30 cellular contexts compared by ENCODE assay signal in the genomic region with DNA sequence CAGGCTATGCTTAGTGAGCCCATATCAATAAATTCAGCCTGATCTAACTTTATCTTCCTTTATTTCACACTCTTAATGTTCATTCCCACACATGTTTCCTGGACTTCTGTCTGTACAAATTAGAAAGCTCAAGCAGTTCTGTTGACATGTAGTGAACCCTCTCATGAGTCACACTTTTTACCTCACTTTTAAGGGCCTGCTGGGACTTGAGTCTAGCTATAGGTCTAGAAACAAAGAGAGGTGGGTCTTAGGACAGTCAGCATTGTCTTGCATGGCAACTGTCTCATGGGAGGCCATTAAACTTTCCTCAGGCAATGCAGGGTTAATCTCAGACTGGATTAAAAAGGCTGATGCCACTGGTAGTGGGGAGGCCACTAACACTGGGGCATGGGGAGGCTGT.
"Had no signal": no experiment of that assay in that cellular context is flagged by ENCODE, and none has a peak within 500 bp of the region (broad histone marks: within the 10 kb centered on the region; RNA-seq: fewer than 3 reads in every experiment).

No MANE protein-coding gene starts in this region.

- ATAC-seq: gastroesophageal sphincter; left cardiac atrium; left ventricle myocardium superior; naive thymus-derived CD4-positive, alpha-beta T cell; psoas muscle; stimulated activated effector memory CD8-positive, alpha-beta T cell treated with anti-CD3 and anti-CD28 coated beads, Interleukin-12 subunit alpha, Interleukin-12 subunit beta, amount 100 ng/mL, for 72 hours; stimulated activated naive CD8-positive, alpha-beta T cell treated with anti-CD3 and anti-CD28 coated beads, Interleukin-15, amount 100 ng/mL, for 72 hours; T-helper 17 cell; WTC11 had no signal

- H3K4me3 ChIP-seq: ascending aorta, gastroesophageal sphincter, hepatocyte, psoas muscle, upper lobe of left lung, vagina had no signal

- DNase-seq: activated CD4-positive, alpha-beta memory T cell treated with anti-CD3 and anti-CD28 coated beads, Interleukin-2, amount 10 ng/mL, durations not matched to agents 7 days and 5 days; activated CD4-positive, alpha-beta T cell treated with anti-CD3 and anti-CD28 coated beads for 1 hour; activated CD4-positive, alpha-beta T cell treated with anti-CD3 and anti-CD28 coated beads, Interleukin-2, amount 10 ng/mL, durations not matched to agents 7 days and 5 days; activated CD8-positive, alpha-beta memory T cell treated with anti-CD3 and anti-CD28 coated beads, Interleukin-2, amount 50 U/mL, for 48 hours; activated gamma-delta T cell; activated naive CD4-positive, alpha-beta T cell treated with anti-CD3 and anti-CD28 coated beads, Interleukin-2, amount 10 ng/mL, durations not matched to agents 7 days and 5 days; activated naive CD8-positive, alpha-beta T cell treated with anti-CD3 and anti-CD28 coated beads, Interleukin-2, amount 10 ng/mL, durations not matched to agents 7 days and 5 days; activated T-cell treated with anti-CD3 and anti-CD28 coated beads, Interleukin-2, amount 50 U/mL, for 24 hours; brain microvascular endothelial cell; central memory CD4-positive, alpha-beta T cell; endodermal cell; islet precursor cell; left cardiac atrium; left ventricle myocardium superior; naive thymus-derived CD4-positive, alpha-beta T cell; nucleus accumbens; psoas muscle; stimulated activated CD4-positive, alpha-beta T cell treated with anti-CD3 and anti-CD28 coated beads, Interleukin-4, amount 100 ng/mL, for 24 hours; stimulated activated naive CD8-positive, alpha-beta T cell treated with anti-CD3 and anti-CD28 coated beads, Interleukin-15, amount 100 ng/mL, for 72 hours; substantia nigra; T-helper 17 cell; T1000; upper lobe of left lung had no signal

- H3K27me3 ChIP-seq: ascending aorta, brain microvascular endothelial cell, gastroesophageal sphincter, hepatocyte, upper lobe of left lung, vagina had no signal

- H3K27ac ChIP-seq: ascending aorta, brain microvascular endothelial cell, gastroesophageal sphincter, hepatocyte, parathyroid adenoma, psoas muscle, upper lobe of left lung, vagina had no signal

- H3K9me3 ChIP-seq: ascending aorta, gastroesophageal sphincter, psoas muscle, upper lobe of left lung, vagina had no signal

- H3K4me1 ChIP-seq: ascending aorta, gastroesophageal sphincter, parathyroid adenoma, psoas muscle, upper lobe of left lung, vagina had no signal

- H3K36me3 ChIP-seq: ascending aorta, brain microvascular endothelial cell, gastroesophageal sphincter, upper lobe of left lung, vagina had no signal
